9 cellular contexts compared by ENCODE assay signal in genomic region chr6:11092654-11093053, GRCh38. TPM values are rescaled to one million over a fixed set of nuclear protein-coding genes. Genes with fewer than 3 reads are reported as not detected.
DNase-seq lines count a peak whose midpoint lies in the region; ATAC-seq and TF ChIP-seq lines count a peak whose summit lies in the region.
"Had no signal": no experiment of that assay in that cellular context is flagged by ENCODE, and none has a peak within 500 bp of the region (broad histone marks: within the 10 kb centered on the region; RNA-seq: fewer than 3 reads in every experiment).

No MANE protein-coding gene starts in this region.

- no peak for ATAC-seq in HG02981 (IDR thresholded peaks at IDR 0.05; ENCODE audit: unreplicated experiment)

- H3K9ac ChIP-seq in skeletal muscle tissue (ENCODE audit: low read depth in 1 of 3, low read length in 3 of 3) = peak overlapping the region; percentile 85 to 91 (median 87)

- H3K36me3 ChIP-seq in H7 (replicated peaks; ENCODE audit: control insufficient read depth, insufficient read depth, low read length) (no peaks in the 10 kb centered on the region), WERI-Rb-1 (peaks cover 11% of the 10 kb centered on the region), skeletal muscle tissue (ENCODE audit: control insufficient read depth in 3 of 3, insufficient read depth in 3 of 3, low read length in 3 of 3) (no peaks in the 10 kb centered on the region)

- TF ChIP-seq CTCF in WERI-Rb-1 (IDR thresholded peaks at IDR 0.05; ENCODE audit: low read depth, low read length) (no peak), foreskin fibroblast (IDR thresholded peaks at IDR 0.05; ENCODE audit: low read depth, low read length) (no peak)

- H3K27me3 ChIP-seq in H7 (ENCODE audit: control insufficient read depth, insufficient read depth, low read length) (no peaks in the 10 kb centered on the region), WERI-Rb-1 (ENCODE audit: insufficient read depth, low read depth, severe bottlenecking) (no peaks in the 10 kb centered on the region), skeletal muscle tissue (ENCODE audit: control insufficient read depth in 3 of 3, insufficient read depth in 3 of 3, low read length in 3 of 3) (no peaks in the 10 kb centered on the region)

- H3K4me1 ChIP-seq in skeletal muscle tissue (ENCODE audit: control insufficient read depth in 3 of 3, insufficient read depth in 3 of 3, low read length in 3 of 3) = peaks cover 9 to 16% (median 10%) of the 10 kb centered on the region in 3 donors

- no peaks in the 10 kb centered on the region for H3K9me3 ChIP-seq in WERI-Rb-1 (ENCODE audit: severe bottlenecking)
- no peaks in the 10 kb centered on the region for H3K9me3 ChIP-seq in skeletal muscle tissue (ENCODE audit: control insufficient read depth in 3 of 3, low read length in 3 of 3)

- H3K4me3 ChIP-seq in H7 (ENCODE audit: insufficient read depth, low read depth, low read length) (peak overlapping the region; percentile 98), WERI-Rb-1 (ENCODE audit: low read depth, low read length) (peak overlapping the region; percentile 96), foreskin fibroblast (ENCODE audit: low read depth in 1 of 2, low read length in 2 of 2) (peak overlapping the region; percentile 88 to 95), skeletal muscle tissue (ENCODE audit: low read length in 3 of 3) (peak overlapping the region; percentile 91 to 99 (median 97))

- H3K27ac ChIP-seq in WERI-Rb-1 = peak overlapping the region; percentile 98
- peak overlapping the region; percentile 88 for H3K27ac ChIP-seq in skeletal muscle tissue (ENCODE audit: low read depth, low read length)

- DNase-seq in H7 (no peak), WERI-Rb-1 (no peak), foreskin fibroblast (no peak), NCI-H2081 (lab: John Stamatoyannopoulos, UW) (no peak), medulla oblongata (ENCODE audit: extremely low spot score) (no peak), middle frontal gyrus (ENCODE audit: extremely low spot score, low spot score) (no peak)
- DNase-seq: stimulated activated CD8-positive, alpha-beta memory T cell treated with anti-CD3 and anti-CD28 coated beads, Interleukin-4, amount 100 ng/mL, for 48 hours had no signal

RNA-seq across cellular contexts. Expression of gene SMIM13, which starts 1.0 kb away (rescaled TPM):
- total RNA-seq in H7 (2014; rRNA removed; shearing (Covaris generic)) = 4.2 and 5.7 TPM in 2 replicates
- total RNA-seq in skeletal muscle tissue = 7.8 TPM

RNA-seq across cellular contexts. Expression of gene ERVFRD-1, which starts 18.9 kb away (rescaled TPM):
- total RNA-seq in H7 (2014; rRNA removed; shearing (Covaris generic)) = not detected in 2 replicates
- not detected for total RNA-seq in skeletal muscle tissue

RNA-seq across cellular contexts. Expression of gene ELOVL2, which starts 48.5 kb away (rescaled TPM):
- total RNA-seq in H7 (2014; rRNA removed; shearing (Covaris generic)) = 1.0 and 2.6 TPM in 2 replicates
- total RNA-seq in skeletal muscle tissue = 0.52 TPM
